ENCODE assay signal across 1 cellular context in genomic region chr17:49557204-49558024, GRCh38.
TF ChIP-seq lines count a peak whose summit lies in the region.

No MANE protein-coding gene starts in this region.

TF ChIP-seq in GM23338, 12 proteins besides CTCF, POLR2A, EP300 and RAD21 (continued from another document):
- TF ChIP-seq ETS1 (IDR thresholded peaks at IDR 0.05): no peak
